In genomic region chr2:47272905-47273758, GRCh38 we compare ENCODE assay signal across 12 cellular contexts.
DNase-seq lines count a peak whose midpoint lies in the region; TF ChIP-seq lines count a peak whose summit lies in the region.
"Had no signal": no experiment of that assay in that cellular context is flagged by ENCODE, and none has a peak within 500 bp of the region (broad histone marks: within the 10 kb centered on the region; RNA-seq: fewer than 3 reads in every experiment).

No MANE protein-coding gene starts in this region.

- H3K4me2 ChIP-seq in parathyroid adenoma (ENCODE audit: low read length): peak overlapping the region; percentile 71

- H3K4me3 ChIP-seq in SJCRH30 (peak overlapping the region; percentile 50; the same call in 1 of the 2 replicates), parathyroid adenoma (ENCODE audit: low read depth, low read length) (no peak overlapping the region)

- intact Hi-C loops in CD14-positive monocyte (cut with micrococcal nuclease): loop anchor here (5.0 kb wide), 2 partner anchors 39 to 49 kb away; no protein-coding TSS in a partner anchor

- no peaks in the 10 kb centered on the region for H3K36me3 ChIP-seq in SJCRH30
- no peaks in the 10 kb centered on the region for H3K36me3 ChIP-seq in parathyroid adenoma (ENCODE audit: control insufficient read depth, insufficient read depth, low read length)

- H3K27me3 ChIP-seq in SJCRH30 (no peaks in the 10 kb centered on the region), parathyroid adenoma (ENCODE audit: control insufficient read depth, insufficient read depth, low read length) (no peaks in the 10 kb centered on the region)

- H2AFZ ChIP-seq in parathyroid adenoma: peak overlapping the region; percentile 79

- no peak overlapping the region for H3K9ac ChIP-seq in parathyroid adenoma

- H3K79me2 ChIP-seq in parathyroid adenoma: no peaks in the 10 kb centered on the region

- no peaks in the 10 kb centered on the region for H3K9me3 Mint-ChIP-seq in CD14-positive monocyte
- H3K9me3 Mint-ChIP-seq: activated naive CD4-positive, alpha-beta T cell treated with anti-CD3 and anti-CD28 coated beads for 36 hours; CD4-positive, CD25-positive, alpha-beta regulatory T cell had no signal

- no peak overlapping the region for H3K27ac ChIP-seq in SJCRH30
- H3K27ac ChIP-seq in epithelial cell of prostate: peak overlapping the region; percentile 98
- H3K27ac ChIP-seq in parathyroid adenoma: no peak overlapping the region
- H3K27ac ChIP-seq: HL-60 had no signal

- peaks cover 45% of the 10 kb centered on the region for H3K4me1 Mint-ChIP-seq in CD14-positive monocyte

- H3K4me1 ChIP-seq in SJCRH30: peaks cover 19% of the 10 kb centered on the region; the same call in 1 of the 2 replicates
- H3K4me1 ChIP-seq in parathyroid adenoma: peaks cover 9% of the 10 kb centered on the region

- peaks cover 0 to 3% (median 1%) of the 10 kb centered on the region in 3 donors for H3K27me3 Mint-ChIP-seq in CD14-positive monocyte (ENCODE audit: low read depth in 3 of 3)

- TF ChIP-seq CTCF in CD14-positive monocyte (IDR thresholded peaks at IDR 0.05): no peak
- no peak for TF ChIP-seq CTCF in parathyroid adenoma (IDR thresholded peaks at IDR 0.05)

- no peaks in the 10 kb centered on the region for H3K36me3 Mint-ChIP-seq in CD14-positive monocyte
- H3K36me3 Mint-ChIP-seq: CD4-positive, CD25-positive, alpha-beta regulatory T cell had no signal

- H3K27ac Mint-ChIP-seq in CD14-positive monocyte: peak overlapping the region in 5 of 7 donors; percentile 2 to 71 (median 37)
- H3K27ac Mint-ChIP-seq: activated naive CD4-positive, alpha-beta T cell treated with anti-CD3 and anti-CD28 coated beads for 36 hours; CD4-positive, CD25-positive, alpha-beta regulatory T cell had no signal

- H3K4me3 Mint-ChIP-seq in CD14-positive monocyte: peak overlapping the region in 1 of 2 donors; percentile 90
- H3K4me3 Mint-ChIP-seq: CD4-positive, CD25-positive, alpha-beta regulatory T cell had no signal

- DNase-seq in CD14-positive monocyte (ENCODE audit: low spot score): no peak
- no peak for DNase-seq in SJCRH30
- DNase-seq in epithelial cell of prostate (ENCODE audit: low read depth, low spot score): no peak
- DNase-seq in middle frontal gyrus (ENCODE audit: extremely low spot score, low spot score): no peak
- DNase-seq in HK-2 (ENCODE audit: unreplicated experiment): no peak
- DNase-seq in RKO (ENCODE audit: low spot score): no peak
- DNase-seq in cerebellar nuclear complex (lab: John Stamatoyannopoulos, UW): no peak
- DNase-seq: GOT3 had no signal

- H3K9me3 ChIP-seq in SJCRH30 (replicated peaks) (no peaks in the 10 kb centered on the region), parathyroid adenoma (ENCODE audit: control insufficient read depth, low read length) (no peaks in the 10 kb centered on the region)
